Comparison of ENCODE assay signal across 8 cellular contexts in the genomic region with DNA sequence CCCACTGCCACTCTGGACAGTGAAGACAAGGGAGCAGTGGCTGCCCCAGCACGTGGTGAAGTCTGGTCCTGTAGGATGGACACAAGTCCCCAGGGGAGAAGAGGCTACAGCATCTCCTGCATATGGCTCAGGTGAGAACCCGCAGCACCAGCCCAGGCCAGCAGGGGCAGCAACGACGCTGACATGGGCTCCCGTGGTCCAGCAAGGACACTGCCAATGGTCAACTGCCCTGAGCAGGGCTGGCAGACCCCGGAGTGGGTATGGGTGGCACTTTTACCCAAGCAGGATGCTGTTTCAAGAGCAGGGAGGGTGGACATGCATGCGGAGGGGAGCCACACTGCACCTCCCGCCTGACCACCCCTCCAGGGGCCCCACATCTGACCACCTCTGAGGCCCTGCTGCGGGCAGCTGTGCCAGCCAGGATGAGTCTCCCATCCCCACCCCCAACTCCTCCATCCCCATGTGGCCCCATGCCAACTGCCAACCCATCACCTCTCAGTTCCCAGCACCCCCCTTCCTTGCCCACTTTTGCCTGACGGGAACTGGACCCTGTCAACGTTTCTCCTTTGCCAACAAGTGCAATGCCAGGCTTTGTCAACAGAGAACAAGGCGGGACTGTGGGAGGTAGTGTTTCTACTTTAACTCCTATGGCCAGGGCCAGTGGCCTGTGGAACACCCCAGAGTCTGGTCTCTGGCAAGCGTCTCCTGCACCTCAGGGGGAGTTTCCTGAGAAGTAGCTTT. TPM values are rescaled to one million over a fixed set of nuclear protein-coding genes. Genes with fewer than 3 reads are reported as not detected.
DNase-seq lines count a peak whose midpoint lies in the region; ATAC-seq and TF ChIP-seq lines count a peak whose summit lies in the region.

No MANE protein-coding gene starts in this region.

- H3K23ac ChIP-seq in neuronal stem cell (ENCODE audit: low read depth, low read length, poor library complexity): no peak overlapping the region

- H3K36me3 ChIP-seq in RWPE2 (ENCODE audit: low read depth): no peaks in the 10 kb centered on the region
- H3K36me3 ChIP-seq in neuronal stem cell (replicated peaks in 1 of 2; ENCODE audit: control insufficient read depth in 2 of 2, insufficient read depth in 2 of 2, low read length in 2 of 2): peaks cover 1 to 9% of the 10 kb centered on the region in 2 donors

- ATAC-seq in RWPE2 (ENCODE audit: low read depth): peak; percentile 43; the same call in 1 of the 3 replicates

- H4K91ac ChIP-seq in neuronal stem cell (ENCODE audit: low read depth, low read length, poor library complexity): no peak overlapping the region

- H3K4me3 ChIP-seq in RWPE2 (ENCODE audit: severe bottlenecking) (no peak overlapping the region), epithelial cell of esophagus (ENCODE audit: low read length) (no peak overlapping the region), neuronal stem cell (ENCODE audit: low read length in 2 of 2) (no peak overlapping the region)

- TF ChIP-seq CTCF in RWPE2 (IDR thresholded peaks at IDR 0.05; ENCODE audit: poor library complexity, severe bottlenecking) (no peak), epithelial cell of esophagus (IDR thresholded peaks at IDR 0.05; ENCODE audit: insufficient read depth, low read depth, low read length, missing control alignments) (peak; percentile 67)

- DNase-seq in activated T-cell treated with anti-CD3 and anti-CD28 coated beads for 48 hours (ENCODE audit: low read depth): peak; percentile 19
- no peak for DNase-seq in activated T-cell treated with anti-CD3 and anti-CD28 coated beads, Interleukin-2, amount 50 U/mL, for 1 hour
- peak; percentile 52 for DNase-seq in RWPE2 (ENCODE audit: low spot score)
- DNase-seq in epithelial cell of esophagus (ENCODE audit: low read depth): peak; percentile 48
- DNase-seq in neuronal stem cell (ENCODE audit: low spot score): no peak
- DNase-seq in KBM-7: no peak
- no peak for DNase-seq in HCEC 1CT
- no peak for DNase-seq in mesenteric fat pad (ENCODE audit: low spot score)

- peak overlapping the region; percentile 83 for H2BK15ac ChIP-seq in neuronal stem cell (ENCODE audit: low read length)

- no peak overlapping the region for H2BK12ac ChIP-seq in neuronal stem cell (ENCODE audit: low read length)

- peak overlapping the region; percentile 68 for H2BK5ac ChIP-seq in neuronal stem cell (ENCODE audit: low read length)

- H3K27me3 ChIP-seq in RWPE2 (ENCODE audit: insufficient read depth, poor library complexity, severe bottlenecking) (no peaks in the 10 kb centered on the region), neuronal stem cell (ENCODE audit: control insufficient read depth in 3 of 3, insufficient read depth in 3 of 3, low read depth in 1 of 3, low read length in 3 of 3) (no peaks in the 10 kb centered on the region)

- H3K14ac ChIP-seq in neuronal stem cell (ENCODE audit: low read length): no peak overlapping the region

- H2AFZ ChIP-seq in neuronal stem cell (ENCODE audit: low read length): no peak overlapping the region

- H3K18ac ChIP-seq in neuronal stem cell (ENCODE audit: low read length): no peak overlapping the region

- H4K8ac ChIP-seq in neuronal stem cell (ENCODE audit: low read depth, low read length): no peak overlapping the region

- no CpG with 5 or more reads among the region's 13 CpGs for WGBS in neuronal stem cell (ENCODE audit: extremely low coverage in 2 of 2, insufficient read length in 2 of 2, insufficient replicate concordance in 1 of 2), 2 donors

- H3K4me1 ChIP-seq in RWPE2 (ENCODE audit: insufficient read depth, poor library complexity, severe bottlenecking) (no peaks in the 10 kb centered on the region), neuronal stem cell (ENCODE audit: control insufficient read depth in 2 of 2, insufficient read depth in 1 of 2, low read depth in 1 of 2, low read length in 2 of 2) (peaks cover 0 to 4% of the 10 kb centered on the region in 2 donors)

- peak overlapping the region; percentile 74 for H2AK5ac ChIP-seq in neuronal stem cell (ENCODE audit: low read depth, low read length)

- no peak overlapping the region for H3K9ac ChIP-seq in neuronal stem cell (ENCODE audit: low read depth, low read length, poor library complexity)

- in situ Hi-C loops in KBM-7 (cut with MboI; ENCODE audit: low pct_unique_long_range_greater_than_20kb, low sequenced_read_pairs): no loop called here

- no peak overlapping the region for H3K4me2 ChIP-seq in neuronal stem cell (ENCODE audit: insufficient read depth, low read length, poor library complexity, severe bottlenecking)

- H2BK120ac ChIP-seq in neuronal stem cell (ENCODE audit: low read depth, low read length): no peak overlapping the region

- H3K79me1 ChIP-seq in neuronal stem cell (ENCODE audit: low read depth, low read length): peaks cover 4% of the 10 kb centered on the region

- H3K9me3 ChIP-seq in RWPE2 (ENCODE audit: severe bottlenecking): no peaks in the 10 kb centered on the region
- H3K9me3 ChIP-seq in neuronal stem cell (replicated peaks in 1 of 2; ENCODE audit: control insufficient read depth in 2 of 2, insufficient read depth in 1 of 2, low read depth in 1 of 2, low read length in 2 of 2): no peaks in the 10 kb centered on the region

- no peak overlapping the region for H3K4ac ChIP-seq in neuronal stem cell (ENCODE audit: low read length)

- no peak overlapping the region for H3K27ac ChIP-seq in RWPE2 (ENCODE audit: poor library complexity, severe bottlenecking)
- no peak overlapping the region for H3K27ac ChIP-seq in neuronal stem cell (replicated peaks; ENCODE audit: low read length)

RNA-seq across cellular contexts. Expression of a gene that starts 8.6 kb away (rescaled TPM):
- polyA plus RNA-seq in neuronal stem cell (2013, experiment 1 of 2): 7.1 TPM
- 7.9 TPM for polyA plus RNA-seq in neuronal stem cell (2013, experiment 2 of 2)
- total RNA-seq in mesenteric fat pad: 4.4 TPM

RNA-seq across cellular contexts. Expression of a gene that starts 8.8 kb away (rescaled TPM):
- polyA plus RNA-seq in neuronal stem cell (2013, experiment 1 of 2): 63.2 TPM
- polyA plus RNA-seq in neuronal stem cell (2013, experiment 2 of 2): 64.3 TPM
- total RNA-seq in mesenteric fat pad: 157 TPM

RNA-seq across cellular contexts. Expression of a gene that starts 29.6 kb away (rescaled TPM):
- 12.4 TPM for polyA plus RNA-seq in neuronal stem cell (2013, experiment 1 of 2)
- 12.5 TPM for polyA plus RNA-seq in neuronal stem cell (2013, experiment 2 of 2)
- 23.9 TPM for total RNA-seq in mesenteric fat pad

Comparison
In these comparisons a context has a peak if more than half of its experiments do, and no peak if none do; other contexts are left out.
1. DNase-seq: peak in activated T-cell treated with anti-CD3 and anti-CD28 coated beads for 48 hours (single experiment), RWPE2 (single experiment) and epithelial cell of esophagus (single experiment); none in activated T-cell treated with anti-CD3 and anti-CD28 coated beads, Interleukin-2, amount 50 U/mL, for 1 hour (single experiment), neuronal stem cell (single experiment), KBM-7 (single experiment), HCEC 1CT (single experiment) and mesenteric fat pad (single experiment).